In genomic region chrX:129540725-129541184, GRCh38 we compare ENCODE assay signal across 7 cellular contexts. TPM values are rescaled to one million over a fixed set of nuclear protein-coding genes. Genes with fewer than 3 reads are reported as not detected.
DNase-seq lines count a peak whose midpoint lies in the region; ATAC-seq lines count a peak whose summit lies in the region.

No MANE protein-coding gene starts in this region.

- H3K36me3 Mint-ChIP-seq in effector memory CD8-positive, alpha-beta T cell (ENCODE audit: insufficient read depth): no peaks in the 10 kb centered on the region

- no peaks in the 10 kb centered on the region for H3K9me3 Mint-ChIP-seq in effector memory CD8-positive, alpha-beta T cell

- H3K27ac Mint-ChIP-seq in effector memory CD8-positive, alpha-beta T cell: no peak overlapping the region

- peaks cover 0 to 3% of the 10 kb centered on the region in 2 donors for H3K4me1 Mint-ChIP-seq in effector memory CD8-positive, alpha-beta T cell (ENCODE audit: low read depth in 2 of 2)

- ATAC-seq in GM18498 (IDR thresholded peaks at IDR 0.05; ENCODE audit: unreplicated experiment) (peak; percentile 37), HG02885 (IDR thresholded peaks at IDR 0.05; ENCODE audit: poor library complexity, unreplicated experiment) (peak; percentile 32)
- no peak for ATAC-seq in effector memory CD8-positive, alpha-beta T cell (replicated peaks)

- peak overlapping the region; percentile 61 to 67 for H3K4me3 Mint-ChIP-seq in effector memory CD8-positive, alpha-beta T cell

- in situ Hi-C loops in ACHN (cut with HindIII; ENCODE audit: low pct_ligation_motif_present, low pct_unique_long_range_greater_than_20kb, low sequenced_read_pairs): no loop called here

- DNase-seq in RKO (ENCODE audit: low spot score) (peak; percentile 23), myocyte (ENCODE audit: low read depth) (peak; percentile 18), ACHN (no peak), NCI-H345 (lab: John Stamatoyannopoulos, UW) (no peak)
- no peak for DNase-seq in effector memory CD8-positive, alpha-beta T cell

- H3K27me3 Mint-ChIP-seq in effector memory CD8-positive, alpha-beta T cell: peaks cover 11 to 14% of the 10 kb centered on the region in 2 donors

RNA-seq across cellular contexts. Expression of gene OCRL, which starts 0.7 kb away (rescaled TPM):
- 6.6 and 7.1 TPM in 2 replicates for total RNA-seq in myocyte
- 15.9 TPM for polyA plus RNA-seq in myocyte (2012)

RNA-seq across cellular contexts. Expression of gene SMARCA1, which starts 17.5 kb away (rescaled TPM):
- total RNA-seq in myocyte: 55.8 and 58.7 TPM in 2 replicates
- 30.0 TPM for polyA plus RNA-seq in myocyte (2012)

Comparison
In these comparisons a context has a peak if more than half of its experiments do, and no peak if none do; other contexts are left out.
1. DNase-seq: peak in RKO (single experiment) and myocyte (single experiment); none in effector memory CD8-positive, alpha-beta T cell (0 of 3), ACHN (single experiment) and NCI-H345 (single experiment).